In genomic region chr12:132561784-132562156, GRCh38 we compare ENCODE assay signal across 8 cellular contexts. TPM values are rescaled to one million over a fixed set of nuclear protein-coding genes. Genes with fewer than 3 reads are reported as not detected.
A peak's percentile ranks its signal among the peaks of the same experiment; 100 is the strongest.
DNase-seq lines count a peak whose midpoint lies in the region; ATAC-seq and TF ChIP-seq lines count a peak whose summit lies in the region.

No MANE protein-coding gene starts in this region.

- intact Hi-C loops in A673 (cut with micrococcal nuclease; ENCODE audit: unreplicated experiment) = loop anchor here (1.0 kb wide), 1 partner anchor 146 kb away; no protein-coding TSS in a partner anchor
- intact Hi-C loops in OCI-LY7 (cut with micrococcal nuclease; ENCODE audit: unreplicated experiment) = loop anchor here (1.0 to 2.0 kb wide), 4 partner anchors 33 to 146 kb away; partner anchors contain the start of gene FBRSL1

- DNase-seq in A673 (ENCODE audit: low spot score) (peak; percentile 51), GF-D8 (lab: John Stamatoyannopoulos, UW) (peak; percentile 0), OCI-LY7 (ENCODE audit: low spot score) (peak; percentile 48), fibroblast of pulmonary artery (ENCODE audit: low read depth) (no peak)
- no peak for DNase-seq in activated CD4-positive, CD25-positive, alpha-beta regulatory T cell (lab: John Stamatoyannopoulos, UW)

- H3K27ac ChIP-seq in A673 (ENCODE audit: low read depth, low read length, poor library complexity, severe bottlenecking) (peak overlapping the region; percentile 85), OCI-LY7 (ENCODE audit: low read depth, low read length, poor library complexity, severe bottlenecking) (no peak overlapping the region)

- H3K4me3 ChIP-seq in A673 (ENCODE audit: low read depth, low read length, poor library complexity, severe bottlenecking) (peak overlapping the region; percentile 77), OCI-LY7 (ENCODE audit: low read depth, low read length, poor library complexity, severe bottlenecking) (peak overlapping the region; percentile 84), fibroblast of pulmonary artery (replicated peaks; ENCODE audit: low read depth, low read length) (no peak overlapping the region)

- H3K9me3 ChIP-seq in A673 (ENCODE audit: low read depth, low read length, poor library complexity, severe bottlenecking) = no peaks in the 10 kb centered on the region
- no peaks in the 10 kb centered on the region for H3K9me3 ChIP-seq in OCI-LY7 (ENCODE audit: low read length)

- no peaks in the 10 kb centered on the region for H3K9me2 ChIP-seq in OCI-LY7 (ENCODE audit: insufficient read depth, low read length)

- BruUV-seq in A673 (replicated peaks; lab: Mats Ljungman, UMichigan) = no TSS peak
- BruUV-seq in OCI-LY7 (replicated peaks; lab: Mats Ljungman, UMichigan) = no TSS peak

- no peaks in the 10 kb centered on the region for H3K79me2 ChIP-seq in OCI-LY7 (ENCODE audit: insufficient read depth, low read depth, low read length)

- H3K36me3 ChIP-seq in A673 (ENCODE audit: insufficient read depth, low read length, poor library complexity, severe bottlenecking) = peaks cover 12% of the 10 kb centered on the region
- H3K36me3 ChIP-seq in OCI-LY7 (ENCODE audit: insufficient read depth, low read length) = no peaks in the 10 kb centered on the region

- ATAC-seq in HG03439 (IDR thresholded peaks at IDR 0.05; ENCODE audit: unreplicated experiment) = no peak
- ATAC-seq in GM18868 (IDR thresholded peaks at IDR 0.05; ENCODE audit: unreplicated experiment) = no peak
- ATAC-seq in HG02852 (IDR thresholded peaks at IDR 0.05; ENCODE audit: unreplicated experiment) = no peak

- H3K4me1 ChIP-seq in A673 (ENCODE audit: insufficient read depth, low read length, poor library complexity, severe bottlenecking) = peaks cover 7% of the 10 kb centered on the region
- H3K4me1 ChIP-seq in OCI-LY7 (ENCODE audit: insufficient read depth, low read length, poor library complexity, severe bottlenecking) = peaks cover 34% of the 10 kb centered on the region

- no peaks in the 10 kb centered on the region for H4K20me1 ChIP-seq in OCI-LY7 (ENCODE audit: insufficient read depth, low read length)

- peak; percentile 53 for TF ChIP-seq CTCF in A673 (conservative IDR thresholded peaks at IDR 0.05; ENCODE audit: low read depth, low read length)
- peak; percentile 27; the same call in 1 of the 2 replicates for TF ChIP-seq CTCF in OCI-LY7 (conservative IDR thresholded peaks at IDR 0.05; ENCODE audit: low read length)
- peak; percentile 33 for TF ChIP-seq CTCF in fibroblast of pulmonary artery (IDR thresholded peaks at IDR 0.05; ENCODE audit: low read length, missing control alignments)

- no peaks in the 10 kb centered on the region for H3K27me3 ChIP-seq in A673 (replicated peaks; ENCODE audit: insufficient read depth, low read depth, low read length, poor library complexity)

- POLR2A ChIA-PET in A673 (lab: Charles Lee; ENCODE audit: low non-redundant PET) = no interaction called here
- POLR2A ChIA-PET in OCI-LY7 (lab: Charles Lee) = no interaction called here

- no peak overlapping the region for H2AFZ ChIP-seq in OCI-LY7 (ENCODE audit: low read length)

- peak overlapping the region; percentile 86 for H3K4me2 ChIP-seq in OCI-LY7 (ENCODE audit: low read length)

- CTCF ChIA-PET in A673 (lab: Charles Lee) (interaction anchor here (1.0 to 1.4 kb wide), 4 partner anchors 101 to 234 kb away, joined by 3 to 14 read pairs (median 4); no protein-coding TSS in a partner anchor), OCI-LY7 (lab: Charles Lee; ENCODE audit: unreplicated experiment) (interaction anchor here (0.6 kb wide), 1 partner anchor 83 kb away, joined by 3 read pairs; no protein-coding TSS in a partner anchor)

RNA-seq across cellular contexts. Expression of gene LRCOL1, which starts 48.6 kb away (rescaled TPM):
- total RNA-seq in A673 (2021) (not detected in 2 replicates), OCI-LY7 (2022) (not detected in 2 replicates)
- total RNA-seq in OCI-LY7 (2014; rRNA removed; shearing (Covaris generic)) = not detected in 2 replicates

RNA-seq across cellular contexts. Expression of gene P2RX2, which starts 56.8 kb away (rescaled TPM):
- 0.17 TPM in 1 of 2 replicates, not detected in the other for total RNA-seq in A673 (2021)
- not detected in 2 replicates for total RNA-seq in OCI-LY7 (2014; rRNA removed; shearing (Covaris generic))
- not detected in 2 replicates for total RNA-seq in OCI-LY7 (2022)

Comparison
In these comparisons a context has a peak if more than half of its experiments do, and no peak if none do; other contexts are left out.
1. DNase-seq: peak in A673 (single experiment), GF-D8 (single experiment) and OCI-LY7 (single experiment); none in fibroblast of pulmonary artery (single experiment) and activated CD4-positive, CD25-positive, alpha-beta regulatory T cell (0 of 4).
2. Peak in every context shown above with its lines, with median percentiles within 50 percentile points of each other: CTCF ChIP-seq.